Comparison of ENCODE assay signal across 1 cellular context in genomic region chr11:66676931-66677598, GRCh38.
TF ChIP-seq lines count a peak whose summit lies in the region.

No MANE protein-coding gene starts in this region.

TF ChIP-seq in K562, 482 proteins besides CTCF, POLR2A, EP300 and RAD21 (continues in another document):
- TF ChIP-seq RBM17 (IDR thresholded peaks at IDR 0.05; ENCODE audit: borderline replicate concordance, low read depth, low read length) (no peak), NR2C1 (IDR thresholded peaks at IDR 0.05) (no peak), NR2C1 (tag; IDR thresholded peaks at IDR 0.05) (peak; percentile 33; the same call in 1 of the 2 replicates), STAT6 (CRISPR knock-in tag; IDR thresholded peaks at IDR 0.05) (no peak), ZNF778 (CRISPR knock-in tag; IDR thresholded peaks at IDR 0.05) (no peak), DMBX1 (CRISPR knock-in tag; IDR thresholded peaks at IDR 0.05; ENCODE audit: borderline replicate concordance) (no peak), ZNF165 (CRISPR knock-in tag; IDR thresholded peaks at IDR 0.05; ENCODE audit: borderline replicate concordance) (no peak), ATF2 (CRISPR knock-in tag; IDR thresholded peaks at IDR 0.05) (no peak), NFE2L1 (tag; IDR thresholded peaks at IDR 0.05; ENCODE audit: borderline replicate concordance, low read depth) (no peak), SMARCE1 (IDR thresholded peaks at IDR 0.05) (peak; percentile 21; the same call in 1 of the 2 replicates), NUFIP1 (IDR thresholded peaks at IDR 0.05; ENCODE audit: partially characterized antibody) (no peak), ZC3H8 (IDR thresholded peaks at IDR 0.05) (no peak), DPF2 (IDR thresholded peaks at IDR 0.05) (no peak), ZC3H4 (CRISPR knock-in tag; IDR thresholded peaks at IDR 0.05; ENCODE audit: borderline replicate concordance) (no peak), PHTF2 (CRISPR knock-in tag; IDR thresholded peaks at IDR 0.05) (no peak), LARP7 (IDR thresholded peaks at IDR 0.05) (0 out of 2 replicates have a peak, but pooled peaks have one; percentile 14), MED1 (CRISPR knock-in tag; IDR thresholded peaks at IDR 0.05; ENCODE audit: borderline replicate concordance) (no peak), E2F3 (CRISPR knock-in tag; IDR thresholded peaks at IDR 0.05) (0 out of 2 replicates have a peak, but pooled peaks have one; percentile 19), PBX2 (CRISPR knock-in tag; IDR thresholded peaks at IDR 0.05; ENCODE audit: low read depth) (no peak), PBX2 (tag; conservative IDR thresholded peaks at IDR 0.05; ENCODE audit: low read depth) (no peak), ID3 (CRISPR knock-in tag; IDR thresholded peaks at IDR 0.05) (no peak), ID3 (tag; IDR thresholded peaks at IDR 0.05) (no peak), BACH1 (tag; IDR thresholded peaks at IDR 0.05) (no peak), ZNF12 (CRISPR knock-in tag; IDR thresholded peaks at IDR 0.05) (peak; percentile 58; the same call in 1 of the 2 replicates), MGA (IDR thresholded peaks at IDR 0.05) (0 out of 2 replicates have a peak, but pooled peaks have one; percentile 55), CBX2 (IDR thresholded peaks at IDR 0.05; ENCODE audit: insufficient read depth, low read length, poor library complexity, severe bottlenecking) (no peak), ZBTB26 (CRISPR knock-in tag; IDR thresholded peaks at IDR 0.05) (no peak), ZNF175 (CRISPR knock-in tag; IDR thresholded peaks at IDR 0.05; ENCODE audit: low read depth) (no peak), ZNF316 (IDR thresholded peaks at IDR 0.05) (no peak), CREB3L1 (IDR thresholded peaks at IDR 0.05; ENCODE audit: borderline replicate concordance, low read depth) (no peak), HDAC3 (IDR thresholded peaks at IDR 0.05; ENCODE audit: borderline replicate concordance, partially characterized antibody) (no peak), ETV5 (CRISPR knock-in tag; IDR thresholded peaks at IDR 0.05; ENCODE audit: low read depth) (peak; percentile 61), PPARD (CRISPR knock-in tag; IDR thresholded peaks at IDR 0.05) (no peak), ZNF263 (CRISPR knock-in tag; IDR thresholded peaks at IDR 0.05; ENCODE audit: borderline replicate concordance) (peak; percentile 9; the same call in 1 of the 2 replicates), FIP1L1 (IDR thresholded peaks at IDR 0.05; ENCODE audit: low read depth, low read length, poor library complexity, severe bottlenecking) (no peak), NCOA2 (IDR thresholded peaks at IDR 0.05; ENCODE audit: partially characterized antibody in 2 of 2) (no peak), ZNF589 (CRISPR knock-in tag; IDR thresholded peaks at IDR 0.05; ENCODE audit: low read depth) (no peak), CHCHD3 (CRISPR knock-in tag; IDR thresholded peaks at IDR 0.05) (no peak)
